Comparison of ENCODE assay signal across 27 cellular contexts in the genomic region with DNA sequence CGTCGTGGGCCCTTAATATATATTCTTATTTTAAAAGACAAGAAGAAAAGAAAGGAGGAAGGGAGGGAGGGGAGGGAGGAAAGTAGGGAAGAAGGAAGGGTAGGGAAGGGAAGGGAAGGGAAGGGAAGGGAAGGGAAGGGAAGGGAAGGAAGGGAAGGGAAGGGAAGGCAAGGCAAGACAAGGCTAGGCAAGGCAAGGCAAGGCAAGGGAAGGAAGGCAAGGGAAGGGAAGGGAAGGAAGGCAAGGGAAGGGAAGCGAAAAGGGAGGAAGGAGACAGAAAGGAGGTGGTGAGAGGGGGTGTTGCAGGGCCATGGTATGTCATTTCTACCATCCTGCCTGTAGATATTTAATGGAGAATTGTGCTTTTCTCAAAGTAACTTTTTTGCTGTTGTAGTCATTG.
"Had no signal": no experiment of that assay in that cellular context is flagged by ENCODE, and none has a peak within 500 bp of the region (broad histone marks: within the 10 kb centered on the region; RNA-seq: fewer than 3 reads in every experiment).

No MANE protein-coding gene starts in this region.

- H3K27ac ChIP-seq: stomach, suprapubic skin, testis, thoracic aorta, thyroid gland, tibial artery, tibial nerve, transverse colon, upper lobe of left lung, upper lobe of right lung, uterus, vagina had no signal

- H3K4me3 ChIP-seq: stomach, suprapubic skin, testis, thoracic aorta, thyroid gland, tibial artery, tibial nerve, transverse colon, upper lobe of left lung, upper lobe of right lung, uterus, vagina had no signal

- FAIRE-seq: urothelium cell line had no signal

- H3K4me1 ChIP-seq: stomach, suprapubic skin, testis, thyroid gland, tibial artery, tibial nerve, transverse colon, upper lobe of left lung, upper lobe of right lung, uterus, vagina had no signal

- H3K27me3 ChIP-seq: stomach, suprapubic skin, testis, thyroid gland, tibial artery, tibial nerve, transverse colon, upper lobe of left lung, upper lobe of right lung, uterus, vagina had no signal

- H3K36me3 ChIP-seq: stomach, suprapubic skin, thoracic aorta, thyroid gland, tibial artery, tibial nerve, transverse colon, upper lobe of left lung, upper lobe of right lung, uterus, vagina had no signal

- H3K9me3 ChIP-seq: suprapubic skin, testis, thoracic aorta, thyroid gland, tibial artery, tibial nerve, transverse colon, upper lobe of left lung, upper lobe of right lung, uterus, vagina had no signal

- ATAC-seq: stimulated activated effector memory CD8-positive, alpha-beta T cell treated with anti-CD3 and anti-CD28 coated beads, Interleukin-12 subunit alpha, Interleukin-12 subunit beta, amount 100 ng/mL, for 72 hours; stimulated activated memory B cell treated with anti-CD40 and anti-IgM and Interleukin-4, amounts not matched to agents 10 μg/mL and 1 μg/mL and 100 μg/mL, for 72 hours; stimulated activated naive B cell treated with anti-CD40 and anti-IgM and Interleukin-4, amounts not matched to agents 10 μg/mL and 1 μg/mL and 100 μg/mL, for 72 hours; stimulated activated naive CD8-positive, alpha-beta T cell treated with anti-CD3 and anti-CD28 coated beads, Interleukin-15, amount 100 ng/mL, for 72 hours; stimulated activated naive CD8-positive, alpha-beta T cell treated with anti-CD3 and anti-CD28 coated beads, Interleukin-15, Interleukin-2, amounts not matched to agents 100 U/mL and 50 U/mL, for 24 hours; upper lobe of right lung had no signal

- DNase-seq: stimulated activated CD4-positive, alpha-beta T cell treated with anti-CD3 and anti-CD28 coated beads, Interleukin-2, amount 100 ng/mL, for 48 hours; stimulated activated CD4-positive, alpha-beta T cell treated with anti-CD3 and anti-CD28 coated beads, Interleukin-4, amount 100 ng/mL, for 1 hour; stimulated activated CD4-positive, alpha-beta T cell treated with anti-CD3 and anti-CD28 coated beads, Interleukin-4, amount 100 ng/mL, for 24 hours; stimulated activated CD4-positive, alpha-beta T cell treated with anti-CD3 and anti-CD28 coated beads, Interleukin-4, amount 100 ng/mL, for 4 hours; stimulated activated CD8-positive, alpha-beta memory T cell treated with anti-CD3 and anti-CD28 coated beads, Interleukin-4, amount 100 ng/mL, for 48 hours; stimulated activated naive B cell treated with anti-CD40 and anti-IgM and Interleukin-4, amounts not matched to agents 10 μg/mL and 1 μg/mL and 100 μg/mL, for 72 hours; stimulated activated naive CD4-positive, alpha-beta T cell; stimulated activated naive CD4-positive, alpha-beta T cell treated with Interleukin-2 at 50 U/mL for 16 hours; stimulated activated naive CD8-positive, alpha-beta T cell treated with anti-CD3 and anti-CD28 coated beads, Interleukin-15, amount 100 ng/mL, for 72 hours; stimulated activated naive CD8-positive, alpha-beta T cell treated with anti-CD3 and anti-CD28 coated beads, Interleukin-15, Interleukin-2, amounts not matched to agents 100 U/mL and 50 U/mL, for 24 hours; stomach; substantia nigra; testis; thyroid gland; tibial artery; transverse colon; trophoblast cell; upper lobe of left lung; upper lobe of right lung; uterus had no signal
